8 cellular contexts compared by ENCODE assay signal in the genomic region with DNA sequence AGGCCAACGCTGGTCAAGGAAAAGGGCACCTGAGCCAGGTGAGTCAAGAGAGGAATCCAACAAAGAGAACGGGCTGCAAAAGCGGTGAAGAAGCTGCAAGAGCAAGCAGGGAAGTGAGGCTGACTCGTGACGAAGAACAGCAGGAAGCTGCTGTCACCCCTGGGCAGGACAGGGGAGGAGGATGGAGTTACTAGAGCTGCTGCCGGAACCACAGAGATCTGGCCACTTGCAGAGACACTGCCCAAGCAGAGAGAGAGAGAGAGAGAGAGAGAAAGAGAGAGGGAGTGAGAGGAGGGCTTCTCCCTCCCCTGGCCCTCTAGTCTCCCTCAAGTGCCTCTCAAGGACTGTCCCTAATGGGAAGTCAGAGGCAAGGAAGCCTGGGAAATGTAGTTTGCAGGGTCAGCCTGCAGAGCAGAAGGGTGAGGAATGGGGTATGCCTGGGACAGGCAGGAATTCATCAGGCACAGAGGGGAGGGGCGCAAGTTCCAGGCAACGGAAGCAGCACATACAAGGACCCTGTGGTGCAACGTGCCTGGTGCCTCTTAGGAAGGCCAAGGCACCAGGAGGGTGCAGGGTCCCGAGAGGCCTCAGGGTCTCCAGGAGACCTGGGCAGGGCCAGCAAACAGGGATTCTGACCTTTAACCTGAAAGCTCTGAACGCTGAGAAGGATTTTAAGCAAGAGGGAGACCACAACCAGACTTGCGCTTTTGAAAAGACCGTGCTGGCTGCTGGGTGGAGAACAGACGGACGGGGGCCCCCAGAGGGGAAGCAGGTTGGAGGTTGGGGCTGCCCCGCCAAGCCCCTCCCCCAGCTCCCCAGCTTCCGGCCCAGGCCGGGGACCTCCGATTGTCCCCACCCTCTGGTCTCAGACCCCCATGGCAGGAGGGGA. TPM values are rescaled to one million over a fixed set of nuclear protein-coding genes. Genes with fewer than 3 reads are reported as not detected.
A peak's percentile ranks its signal among the peaks of the same experiment; 100 is the strongest.
DNase-seq lines count a peak whose midpoint lies in the region; ATAC-seq, FAIRE-seq and TF ChIP-seq lines count a peak whose summit lies in the region.

No MANE protein-coding gene starts in this region.

- H3K4me2 ChIP-seq in SK-N-SH, result peak overlapping the region; percentile 27; the same call in 1 of the 2 replicates
- peak overlapping the region; percentile 42 for H3K4me2 ChIP-seq in skeletal muscle satellite cell (ENCODE audit: low read length)

- no peak for TF ChIP-seq RAD21 in SK-N-SH (IDR thresholded peaks at IDR 0.05; ENCODE audit: low read length)

- H2AFZ ChIP-seq in SK-N-SH (ENCODE audit: low read depth), result peak overlapping the region; percentile 37; the same call in 1 of the 2 replicates

- no peaks in the 10 kb centered on the region for H4K20me1 ChIP-seq in SK-N-SH (ENCODE audit: insufficient read depth)

- peak overlapping the region in 1 of 2 experiments; percentile 12; a peak in 1 of 4 replicates for H3K4me3 ChIP-seq in SK-N-SH (ENCODE audit: low read depth in 2 of 2, low read length in 1 of 2)
- peak overlapping the region in 4 of 10 donors; percentile 11 to 26 (median 20) for H3K4me3 ChIP-seq in heart right ventricle
- no peak overlapping the region for H3K4me3 ChIP-seq in skeletal muscle satellite cell (ENCODE audit: low read length)
- peak overlapping the region in 1 of 59 donors; percentile 16 for H3K4me3 ChIP-seq in dorsolateral prefrontal cortex

- DNase-seq in NCI-H2227 (lab: John Stamatoyannopoulos, UW; ENCODE audit: unreplicated experiment), result peak; percentile 52
- DNase-seq in NCI-H2227 treated with DMSO at 0.1 percent for 48 hours (lab: John Stamatoyannopoulos, UW), result no peak
- DNase-seq in SK-N-SH, result peak; percentile 79
- peak in 1 of 2 donors; percentile 11 for DNase-seq in heart right ventricle
- no peak for DNase-seq in GM19239 (ENCODE audit: insufficient read length, low spot score)
- no peak for DNase-seq in dorsolateral prefrontal cortex
- no peak for DNase-seq in urothelium cell line (ENCODE audit: low spot score)

- H3K9me3 ChIP-seq in SK-N-SH (no peaks in the 10 kb centered on the region), heart right ventricle (no peaks in the 10 kb centered on the region), skeletal muscle satellite cell (replicated peaks; ENCODE audit: low read length) (no peaks in the 10 kb centered on the region)

- FAIRE-seq in GM19239 (lab: Jason Lieb, UNC) (no peak), urothelium cell line (lab: Jason Lieb, UNC) (no peak)

- no peak for TF ChIP-seq EP300 in SK-N-SH (IDR thresholded peaks at IDR 0.05; ENCODE audit: borderline replicate concordance in 1 of 2, low read depth in 1 of 2, low read length in 1 of 2)

- no peaks in the 10 kb centered on the region for H3K9me2 ChIP-seq in SK-N-SH

- H3K27ac ChIP-seq in SK-N-SH (ENCODE audit: low read depth in 2 of 2, low read length in 1 of 2) (peak overlapping the region in 1 of 2 experiments; percentile 87; a peak in 2 of 4 replicates), heart right ventricle (peak overlapping the region in 9 of 10 donors; percentile 23 to 75 (median 57)), dorsolateral prefrontal cortex (no peak overlapping the region)

- POLR2A ChIA-PET in SK-N-SH (lab: Yijun Ruan, JAX), result interaction anchor here (0.7 to 1.5 kb wide), 3 partner anchors 10 to 18 kb away, joined by 3 to 4 read pairs (median 3); no protein-coding TSS in a partner anchor

- ATAC-seq in heart right ventricle, result peak in 5 of 8 donors; percentile 25 to 51 (median 31)

- TF ChIP-seq CTCF in SK-N-SH (IDR thresholded peaks at IDR 0.05) (no peak), heart right ventricle (IDR thresholded peaks at IDR 0.05) (no peak), dorsolateral prefrontal cortex (IDR thresholded peaks at IDR 0.05 in 54 of 56, conservative IDR thresholded peaks at IDR 0.05 in 2 of 56; ENCODE audit: low read depth in 1 of 56, partially characterized antibody in 56 of 56) (no peak)

- intact Hi-C loops in heart right ventricle (cut with DNase I) (no loop called here), dorsolateral prefrontal cortex (cut with DNase I) (no loop called here)

- no peak overlapping the region for H3K9ac ChIP-seq in SK-N-SH
- no peak overlapping the region for H3K9ac ChIP-seq in skeletal muscle satellite cell (ENCODE audit: low read depth, low read length)

- CTCF ChIA-PET in SK-N-SH (lab: Yijun Ruan, JAX), result interaction anchor here (1.1 to 2.5 kb wide), 7 partner anchors 13 to 458 kb away, joined by 3 to 20 read pairs (median 7); no protein-coding TSS in a partner anchor

- no peaks in the 10 kb centered on the region for H3K79me2 ChIP-seq in SK-N-SH (ENCODE audit: insufficient read depth)

- H3F3A ChIP-seq in SK-N-SH (replicated peaks; ENCODE audit: insufficient read depth), result peaks cover 13% of the 10 kb centered on the region

- 57% methylated on average over 14 of the region's 19 CpGs for WGBS in SK-N-SH (ENCODE audit: low lambda C conversion rate)
- 55 to 59% methylated on average over 19 of the region's 19 CpGs for WGBS in heart right ventricle, 2 donors

- H3K27me3 ChIP-seq in SK-N-SH (ENCODE audit: insufficient read depth) (no peaks in the 10 kb centered on the region), heart right ventricle (no peaks in the 10 kb centered on the region), skeletal muscle satellite cell (ENCODE audit: control insufficient read depth, insufficient read depth, low read length) (no peaks in the 10 kb centered on the region), dorsolateral prefrontal cortex (no peaks in the 10 kb centered on the region)

- H3K4me1 ChIP-seq in SK-N-SH (ENCODE audit: control insufficient read depth in 1 of 2, insufficient read depth in 2 of 2, low read depth in 1 of 2, low read length in 1 of 2), result peaks cover 4 to 44% of the 10 kb centered on the region in 2 experiments
- H3K4me1 ChIP-seq in heart right ventricle, result peaks cover 3 to 76% (median 49%) of the 10 kb centered on the region in 9 donors
- peaks cover 28% of the 10 kb centered on the region for H3K4me1 ChIP-seq in skeletal muscle satellite cell (ENCODE audit: control insufficient read depth, insufficient read depth, low read length)

- H3K36me3 ChIP-seq in SK-N-SH (replicated peaks in 1 of 2; ENCODE audit: control insufficient read depth in 1 of 2, insufficient read depth in 2 of 2, low read length in 1 of 2) (no peaks in the 10 kb centered on the region), heart right ventricle (no peaks in the 10 kb centered on the region), skeletal muscle satellite cell (ENCODE audit: insufficient read depth, low read length) (no peaks in the 10 kb centered on the region)

TF ChIP-seq in SK-N-SH, 30 proteins besides CTCF, POLR2A, EP300 and RAD21:
- TF ChIP-seq, protein P1, sequence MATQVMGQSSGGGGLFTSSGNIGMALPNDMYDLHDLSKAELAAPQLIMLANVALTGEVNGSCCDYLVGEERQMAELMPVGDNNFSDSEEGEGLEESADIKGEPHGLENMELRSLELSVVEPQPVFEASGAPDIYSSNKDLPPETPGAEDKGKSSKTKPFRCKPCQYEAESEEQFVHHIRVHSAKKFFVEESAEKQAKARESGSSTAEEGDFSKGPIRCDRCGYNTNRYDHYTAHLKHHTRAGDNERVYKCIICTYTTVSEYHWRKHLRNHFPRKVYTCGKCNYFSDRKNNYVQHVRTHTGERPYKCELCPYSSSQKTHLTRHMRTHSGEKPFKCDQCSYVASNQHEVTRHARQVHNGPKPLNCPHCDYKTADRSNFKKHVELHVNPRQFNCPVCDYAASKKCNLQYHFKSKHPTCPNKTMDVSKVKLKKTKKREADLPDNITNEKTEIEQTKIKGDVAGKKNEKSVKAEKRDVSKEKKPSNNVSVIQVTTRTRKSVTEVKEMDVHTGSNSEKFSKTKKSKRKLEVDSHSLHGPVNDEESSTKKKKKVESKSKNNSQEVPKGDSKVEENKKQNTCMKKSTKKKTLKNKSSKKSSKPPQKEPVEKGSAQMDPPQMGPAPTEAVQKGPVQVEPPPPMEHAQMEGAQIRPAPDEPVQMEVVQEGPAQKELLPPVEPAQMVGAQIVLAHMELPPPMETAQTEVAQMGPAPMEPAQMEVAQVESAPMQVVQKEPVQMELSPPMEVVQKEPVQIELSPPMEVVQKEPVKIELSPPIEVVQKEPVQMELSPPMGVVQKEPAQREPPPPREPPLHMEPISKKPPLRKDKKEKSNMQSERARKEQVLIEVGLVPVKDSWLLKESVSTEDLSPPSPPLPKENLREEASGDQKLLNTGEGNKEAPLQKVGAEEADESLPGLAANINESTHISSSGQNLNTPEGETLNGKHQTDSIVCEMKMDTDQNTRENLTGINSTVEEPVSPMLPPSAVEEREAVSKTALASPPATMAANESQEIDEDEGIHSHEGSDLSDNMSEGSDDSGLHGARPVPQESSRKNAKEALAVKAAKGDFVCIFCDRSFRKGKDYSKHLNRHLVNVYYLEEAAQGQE (IDR thresholded peaks at IDR 0.05; ENCODE audit: low read depth, low read length), result no peak
- TF ChIP-seq ELF1 (IDR thresholded peaks at IDR 0.05) (0 out of 2 replicates have a peak, but pooled peaks have one; percentile 26), TCF12 (IDR thresholded peaks at IDR 0.05) (peak; percentile 50), GABPA (IDR thresholded peaks at IDR 0.05; ENCODE audit: low read depth) (peak; percentile 68)

RNA-seq across cellular contexts. Expression of a gene that starts 45.8 kb away (rescaled TPM):
- polyA plus RNA-seq in SK-N-SH (2012; rRNA removed), result 0.15 and 0.24 TPM in 2 replicates
- polyA plus RNA-seq in SK-N-SH (2012; cell fraction: cytosol; rRNA removed), result 0.17 and 0.23 TPM in 2 replicates
- 0.39 and 0.51 TPM in 2 replicates for polyA plus RNA-seq in SK-N-SH (2012; cell fraction: nucleus; rRNA removed)
- not detected for total RNA-seq in heart right ventricle
- polyA plus RNA-seq in heart right ventricle, result not detected
- not detected in 2 replicates for total RNA-seq in skeletal muscle satellite cell (2012; rRNA removed)
- total RNA-seq in dorsolateral prefrontal cortex, result under 1 TPM in 6 of 120 experiments, not detected in 114; 0.39 to 0.83 (median 0.59) TPM

Comparison
In these comparisons a context has a peak if more than half of its experiments do, and no peak if none do; other contexts are left out.
1. DNase-seq: peak in NCI-H2227 (single experiment) and SK-N-SH (single experiment); none in NCI-H2227 treated with DMSO at 0.1 percent for 48 hours (single experiment), GM19239 (single experiment), dorsolateral prefrontal cortex (0 of 10) and urothelium cell line (single experiment).
2. H3K27ac ChIP-seq: peak in heart right ventricle (9 of 10); none in dorsolateral prefrontal cortex (0 of 59).